In genomic region chr4:85968945-85969830, GRCh38 we compare ENCODE assay signal across 8 cellular contexts.
DNase-seq lines count a peak whose midpoint lies in the region; FAIRE-seq and TF ChIP-seq lines count a peak whose summit lies in the region.

No MANE protein-coding gene starts in this region.

- H3K4me3 ChIP-seq in HFF-Myc (replicated peaks; ENCODE audit: low read depth, low read length) (no peak overlapping the region), astrocyte (ENCODE audit: insufficient read depth, low read depth, low read length) (no peak overlapping the region)

- no peak overlapping the region for H3K4me3 Mint-ChIP-seq in astrocyte (ENCODE audit: unreplicated experiment)

- H3K36me3 ChIP-seq in astrocyte (ENCODE audit: insufficient read depth, low read length): no peaks in the 10 kb centered on the region

- peaks cover 6% of the 10 kb centered on the region for H3K4me1 Mint-ChIP-seq in astrocyte (ENCODE audit: low read depth, unreplicated experiment)

- no peaks in the 10 kb centered on the region for H3K27me3 Mint-ChIP-seq in astrocyte (ENCODE audit: low read depth, unreplicated experiment)

- peak; percentile 51 for DNase-seq in GM04504 (ENCODE audit: low read depth)
- peak; percentile 27 for DNase-seq in HFF-Myc (ENCODE audit: extremely low read depth, low read depth)
- peak; percentile 16 for DNase-seq in NCI-H2029 treated with DMSO at 0.1 percent for 48 hours (lab: John Stamatoyannopoulos, UW)
- peak; percentile 67 for DNase-seq in astrocyte (ENCODE audit: low read depth)
- peak; percentile 85 for DNase-seq in kidney glomerular epithelial cell (lab: John Stamatoyannopoulos, UW)
- peak; percentile 38 for DNase-seq in urothelium cell line (ENCODE audit: low spot score)
- no peak for DNase-seq in activated naive CD4-positive, alpha-beta T cell treated with anti-CD3 and anti-CD28 coated beads, Interleukin-2, amount 50 U/mL, for 16 hours
- DNase-seq in 8988T: no peak

- H3K27ac Mint-ChIP-seq in astrocyte (ENCODE audit: unreplicated experiment): no peak overlapping the region

- H3K79me2 ChIP-seq in astrocyte (ENCODE audit: insufficient read depth, low read length): no peaks in the 10 kb centered on the region

- peak; percentile 86 for FAIRE-seq in astrocyte (lab: Jason Lieb, UNC)
- no peak for FAIRE-seq in urothelium cell line (lab: Jason Lieb, UNC)

- no peaks in the 10 kb centered on the region for H4K20me1 ChIP-seq in astrocyte (ENCODE audit: insufficient read depth, low read length)

- TF ChIP-seq CTCF in HFF-Myc (IDR thresholded peaks at IDR 0.05; ENCODE audit: low read depth, low read length, missing control alignments) (peak; percentile 39), astrocyte (IDR thresholded peaks at IDR 0.05; ENCODE audit: insufficient read depth, low read depth, low read length) (peak; percentile 59)

- H3K27ac ChIP-seq in astrocyte (ENCODE audit: low read depth, low read length): no peak overlapping the region

- peak overlapping the region; percentile 11 for H3K4me2 ChIP-seq in astrocyte (ENCODE audit: low read length)

- H3K9me3 ChIP-seq in astrocyte (ENCODE audit: insufficient read depth, low read depth, low read length): no peaks in the 10 kb centered on the region

- H3K9ac ChIP-seq in astrocyte (ENCODE audit: low read length): no peak overlapping the region

- H3K9me3 Mint-ChIP-seq in astrocyte (ENCODE audit: unreplicated experiment): peaks cover 3% of the 10 kb centered on the region

- no peaks in the 10 kb centered on the region for H3K36me3 Mint-ChIP-seq in astrocyte (ENCODE audit: low read depth, unreplicated experiment)

- H3K4me1 ChIP-seq in astrocyte (ENCODE audit: insufficient read depth, low read length): peaks cover 5% of the 10 kb centered on the region

- H2AFZ ChIP-seq in astrocyte (ENCODE audit: low read depth, low read length): no peak overlapping the region

- no peaks in the 10 kb centered on the region for H3K27me3 ChIP-seq in astrocyte (ENCODE audit: insufficient read depth, low read length)

Comparison
In these comparisons a context has a peak if more than half of its experiments do, and no peak if none do; other contexts are left out.
1. DNase-seq: peak in GM04504 (single experiment), HFF-Myc (single experiment), NCI-H2029 treated with DMSO at 0.1 percent for 48 hours (single experiment), astrocyte (single experiment), kidney glomerular epithelial cell (single experiment) and urothelium cell line (single experiment); none in activated naive CD4-positive, alpha-beta T cell treated with anti-CD3 and anti-CD28 coated beads, Interleukin-2, amount 50 U/mL, for 16 hours (single experiment) and 8988T (single experiment).